16 cellular contexts compared by ENCODE assay signal in genomic region chr16:69610356-69610755, GRCh38. TPM values are rescaled to one million over a fixed set of nuclear protein-coding genes. Genes with fewer than 3 reads are reported as not detected.
DNase-seq lines count a peak whose midpoint lies in the region; ATAC-seq and TF ChIP-seq lines count a peak whose summit lies in the region.
"Had no signal": no experiment of that assay in that cellular context is flagged by ENCODE, and none has a peak within 500 bp of the region (broad histone marks: within the 10 kb centered on the region; RNA-seq: fewer than 3 reads in every experiment).

No MANE protein-coding gene starts in this region.

- peak overlapping the region; percentile 95 for H3K27ac Mint-ChIP-seq in WTC11
- H3K27ac Mint-ChIP-seq in stimulated activated effector memory CD8-positive, alpha-beta T cell treated with anti-CD3 and anti-CD28 coated beads, Interleukin-12 subunit alpha, Interleukin-12 subunit beta, amount 100 ng/mL, for 72 hours, result peak overlapping the region; percentile 52
- no peak overlapping the region for H3K27ac Mint-ChIP-seq in T-helper 17 cell
- H3K27ac Mint-ChIP-seq: CD4-positive, alpha-beta T cell had no signal

- H3K4me1 Mint-ChIP-seq in WTC11 (peaks cover 23% of the 10 kb centered on the region), T-helper 17 cell (peaks cover 44% of the 10 kb centered on the region)
- peaks cover 62% of the 10 kb centered on the region for H3K4me1 Mint-ChIP-seq in stimulated activated effector memory CD8-positive, alpha-beta T cell treated with anti-CD3 and anti-CD28 coated beads, Interleukin-12 subunit alpha, Interleukin-12 subunit beta, amount 100 ng/mL, for 72 hours

- H3K27me3 Mint-ChIP-seq in WTC11 (ENCODE audit: low read depth), result no peaks in the 10 kb centered on the region
- no peaks in the 10 kb centered on the region for H3K27me3 Mint-ChIP-seq in T-helper 17 cell
- H3K27me3 Mint-ChIP-seq: CD4-positive, alpha-beta T cell had no signal

- H3K36me3 Mint-ChIP-seq in WTC11 (no peaks in the 10 kb centered on the region), T-helper 17 cell (ENCODE audit: low read depth) (peaks cover 2% of the 10 kb centered on the region)
- peaks cover 60% of the 10 kb centered on the region for H3K36me3 Mint-ChIP-seq in stimulated activated effector memory CD8-positive, alpha-beta T cell treated with anti-CD3 and anti-CD28 coated beads, Interleukin-12 subunit alpha, Interleukin-12 subunit beta, amount 100 ng/mL, for 72 hours

- CTCF ChIA-PET in WTC11 (lab: Charles Lee), result interaction anchor here (1.2 kb wide), 1 partner anchor 214 kb away, joined by 4 read pairs; no protein-coding TSS in a partner anchor

- no peaks in the 10 kb centered on the region for H3K9me3 Mint-ChIP-seq in WTC11
- no peaks in the 10 kb centered on the region for H3K9me3 Mint-ChIP-seq in stimulated activated effector memory CD8-positive, alpha-beta T cell treated with anti-CD3 and anti-CD28 coated beads, Interleukin-12 subunit alpha, Interleukin-12 subunit beta, amount 100 ng/mL, for 72 hours
- H3K9me3 Mint-ChIP-seq: CD4-positive, alpha-beta T cell; T-helper 2 cell treated with Interferon-gamma antibody and Interleukin-4, amounts not matched to agents 5 μg/mL and 100 μg/mL, for 36 hours had no signal

- DNase-seq in HAP-1 (ENCODE audit: low spot score in 2 of 2) (peak; percentile 19 to 53), WTC11 (ENCODE audit: low spot score) (no peak), iPS DF 19.7 (ENCODE audit: low read depth, low spot score) (peak; percentile 17), medulla oblongata (ENCODE audit: extremely low spot score) (no peak), T-helper 17 cell (no peak), NCI-H345 (lab: John Stamatoyannopoulos, UW) (no peak)
- no peak for DNase-seq in stimulated activated effector memory CD8-positive, alpha-beta T cell treated with anti-CD3 and anti-CD28 coated beads, Interleukin-12 subunit alpha, Interleukin-12 subunit beta, amount 100 ng/mL, for 72 hours (ENCODE audit: low spot score in 2 of 2)
- DNase-seq: activated CD4-positive, CD25-positive, alpha-beta regulatory T cell treated with anti-CD3 and anti-CD28 coated beads, Interleukin-2, amount 50 U/mL, for 72 hours; CD4-positive, alpha-beta T cell; effector CD4-positive, alpha-beta T cell; foreskin keratinocyte; midbrain; NCI-H2029; NCI-H82; ovary had no signal

- no peaks in the 10 kb centered on the region for H3K9me3 ChIP-seq in HAP-1
- no peaks in the 10 kb centered on the region for H3K9me3 ChIP-seq in T-helper 17 cell (ENCODE audit: control insufficient read depth, low read length, poor library complexity, severe bottlenecking)
- H3K9me3 ChIP-seq: ovary had no signal

- no peaks in the 10 kb centered on the region; the same call in 1 of the 2 replicates for H3K36me3 ChIP-seq in HAP-1 (replicated peaks)
- H3K36me3 ChIP-seq: ovary had no signal

- H3K4me3 ChIP-seq in HAP-1, result no peak overlapping the region
- H3K4me3 ChIP-seq: ovary had no signal

- POLR2A ChIA-PET in WTC11 (lab: Charles Lee), result no interaction called here

- no peak for TF ChIP-seq CTCF in WTC11 (IDR thresholded peaks at IDR 0.05)

- in situ Hi-C loops in HAP-1 (cut with MboI; ENCODE audit: low sequenced_read_pairs), result no loop called here

- ATAC-seq in WTC11, result peak; percentile 69
- no peak for ATAC-seq in stimulated activated effector memory CD8-positive, alpha-beta T cell treated with anti-CD3 and anti-CD28 coated beads, Interleukin-12 subunit alpha, Interleukin-12 subunit beta, amount 100 ng/mL, for 72 hours
- ATAC-seq in T-helper 17 cell, result no peak
- ATAC-seq: foreskin keratinocyte had no signal

- peaks cover 29% of the 10 kb centered on the region for H3K4me1 ChIP-seq in HAP-1

- H3K4me3 Mint-ChIP-seq in WTC11, result no peak overlapping the region
- H3K4me3 Mint-ChIP-seq in stimulated activated effector memory CD8-positive, alpha-beta T cell treated with anti-CD3 and anti-CD28 coated beads, Interleukin-12 subunit alpha, Interleukin-12 subunit beta, amount 100 ng/mL, for 72 hours, result no peak overlapping the region
- H3K4me3 Mint-ChIP-seq in T-helper 17 cell, result no peak overlapping the region
- H3K4me3 Mint-ChIP-seq: CD4-positive, alpha-beta T cell; T-helper 2 cell treated with Interferon-gamma antibody and Interleukin-4, amounts not matched to agents 5 μg/mL and 100 μg/mL, for 36 hours had no signal

- H3K27me3 ChIP-seq in HAP-1 (ENCODE audit: low read depth), result no peaks in the 10 kb centered on the region
- H3K27me3 ChIP-seq: foreskin keratinocyte, ovary had no signal

TF ChIP-seq in WTC11, 78 proteins besides CTCF, POLR2A, EP300 and RAD21:
- no peak for TF ChIP-seq SP1 (CRISPR knock-in tag; conservative IDR thresholded peaks at IDR 0.05)
- no peak for TF ChIP-seq ZNF532 (CRISPR knock-in tag; IDR thresholded peaks at IDR 0.05; ENCODE audit: borderline replicate concordance)

RNA-seq across cellular contexts. Expression of gene NFAT5, which starts 44.6 kb away (rescaled TPM):
- total RNA-seq in WTC11 (2021) (23.2 to 23.7 TPM (median 23.5 TPM) in 3 replicates), T-helper 17 cell (10 to 100 TPM; 35.6 to 43.3 TPM)

Comparison
In these comparisons a context has a peak if more than half of its experiments do, and no peak if none do; other contexts are left out.
1. DNase-seq: peak in HAP-1 (2 of 2) and iPS DF 19.7 (single experiment); none in WTC11 (single experiment), stimulated activated effector memory CD8-positive, alpha-beta T cell treated with anti-CD3 and anti-CD28 coated beads, Interleukin-12 subunit alpha, Interleukin-12 subunit beta, amount 100 ng/mL, for 72 hours (0 of 2), medulla oblongata (single experiment), T-helper 17 cell (0 of 3) and NCI-H345 (single experiment).